Comparison of ENCODE assay signal across 1 cellular context in the genomic region with DNA sequence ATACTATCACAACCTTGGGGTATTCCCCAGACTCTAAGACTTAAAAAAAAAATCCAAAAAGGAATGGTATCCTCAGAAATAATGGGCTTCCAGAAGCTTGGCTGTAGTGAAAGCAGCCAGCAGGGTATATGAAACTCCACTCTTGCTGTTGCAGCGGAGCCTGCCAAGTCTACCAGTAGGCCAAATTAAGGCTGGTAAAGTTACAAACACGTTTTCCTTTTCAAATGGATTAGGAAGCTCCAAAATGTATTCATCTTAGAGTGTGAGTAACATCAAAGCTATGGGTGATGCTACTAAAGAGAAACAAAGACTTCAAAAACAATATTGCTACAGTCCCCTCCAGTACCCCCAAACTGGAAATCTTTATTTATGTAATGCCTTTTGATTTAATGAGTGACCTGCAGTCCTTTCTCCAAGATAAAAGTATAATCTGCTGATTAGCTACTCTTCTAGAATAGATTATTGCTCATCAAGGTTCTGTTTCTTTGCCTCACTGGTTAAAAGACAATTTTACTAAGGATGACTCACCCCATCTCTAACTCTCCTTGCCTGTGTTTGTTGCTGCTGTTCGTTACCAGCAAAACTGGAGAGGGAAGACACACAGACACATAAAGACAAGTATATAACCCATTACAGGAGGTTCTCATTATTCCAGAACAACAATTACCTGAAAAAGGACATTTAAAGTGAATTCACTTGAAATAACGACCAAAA.
TF ChIP-seq lines count a peak whose summit lies in the region.

No MANE protein-coding gene starts in this region.

TF ChIP-seq in IMR-90, 13 proteins besides CTCF, POLR2A, EP300 and RAD21:
- TF ChIP-seq MAFK (IDR thresholded peaks at IDR 0.05; ENCODE audit: low read depth, low read length) (no peak), FOS (IDR thresholded peaks at IDR 0.05; ENCODE audit: low read depth, low read length) (peak; percentile 87)
TF ChIP-seq in IMR-90: peak in this region for 1.
